Comparison of ENCODE assay signal across 8 cellular contexts in the genomic region with DNA sequence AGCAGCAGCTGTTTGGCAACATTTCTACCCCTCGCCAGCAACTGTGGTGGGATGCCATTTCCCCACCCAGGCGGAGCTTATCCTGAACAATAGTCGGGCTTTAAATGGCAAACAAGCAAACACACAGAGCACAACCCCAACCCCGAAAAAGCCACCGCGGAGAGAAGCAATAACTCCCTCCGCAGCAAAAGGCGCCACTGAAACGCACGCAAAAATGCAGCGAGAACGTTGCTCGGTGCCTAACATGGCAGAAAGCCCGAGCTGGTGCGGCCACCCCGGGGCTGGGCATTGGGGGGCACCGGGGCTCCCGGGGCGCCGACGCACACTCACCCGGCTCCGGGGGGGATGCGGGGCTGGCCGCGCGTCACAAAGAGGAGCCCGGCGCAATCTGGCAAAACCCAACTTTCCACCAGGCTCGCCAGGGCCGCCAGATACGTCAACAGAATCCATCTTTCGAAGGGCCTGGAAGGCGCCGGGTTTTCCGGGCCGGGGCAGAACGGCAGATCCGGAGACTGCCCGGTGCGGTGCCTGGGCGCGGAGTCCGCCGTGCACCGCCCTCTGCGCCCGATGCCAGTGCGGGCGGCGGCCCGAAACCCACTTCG. TPM values are rescaled to one million over a fixed set of nuclear protein-coding genes. Genes with fewer than 3 reads are reported as not detected.
DNase-seq lines count a peak whose midpoint lies in the region; ATAC-seq and TF ChIP-seq lines count a peak whose summit lies in the region.

No MANE protein-coding gene starts in this region.

- H3K79me2 ChIP-seq in GM23248 (ENCODE audit: insufficient read depth), result no peaks in the 10 kb centered on the region
- H3K79me2 ChIP-seq in PC-9 (ENCODE audit: low read depth), result no peaks in the 10 kb centered on the region

- H3K36me3 Mint-ChIP-seq in activated T-cell treated with anti-CD3 and anti-CD28 coated beads, Interleukin-2, amount 50 U/mL, for 4 hours (ENCODE audit: insufficient read depth), result no peaks in the 10 kb centered on the region

- 0 out of 2 replicates have a peak overlapping the region, but pooled peaks have one; percentile 24 for H2AFZ ChIP-seq in GM23248
- H2AFZ ChIP-seq in PC-9, result no peak overlapping the region

- no peak overlapping the region for H3K9ac ChIP-seq in GM23248
- H3K9ac ChIP-seq in skeletal muscle tissue (ENCODE audit: low read depth in 1 of 3, low read length in 3 of 3), result peak overlapping the region in 1 of 3 donors; percentile 71

- intact Hi-C loops in PC-9 (cut with micrococcal nuclease; ENCODE audit: unreplicated experiment), result no loop called here

- no peak for TF ChIP-seq CTCF in PC-9 (conservative IDR thresholded peaks at IDR 0.05)

- H3K27ac ChIP-seq in GM23248, result no peak overlapping the region
- H3K27ac ChIP-seq in iPS DF 6.9 (ENCODE audit: low read length), result no peak overlapping the region
- H3K27ac ChIP-seq in skeletal muscle tissue (ENCODE audit: low read depth, low read length), result no peak overlapping the region
- no peak overlapping the region for H3K27ac ChIP-seq in PC-9

- H3K9me3 Mint-ChIP-seq in activated T-cell treated with anti-CD3 and anti-CD28 coated beads, Interleukin-2, amount 50 U/mL, for 4 hours, result no peaks in the 10 kb centered on the region

- H3K9me3 ChIP-seq in GM23248 (ENCODE audit: low read depth) (no peaks in the 10 kb centered on the region), iPS DF 6.9 (ENCODE audit: control insufficient read depth, insufficient read depth, low read length) (no peaks in the 10 kb centered on the region), skeletal muscle tissue (ENCODE audit: control insufficient read depth in 3 of 3, low read length in 3 of 3) (peaks cover 0 to under 1% (median 0%) of the 10 kb centered on the region in 3 donors), PC-9 (ENCODE audit: insufficient read depth, low read depth) (no peaks in the 10 kb centered on the region)

- H4K20me1 ChIP-seq in GM23248 (ENCODE audit: insufficient read depth), result no peaks in the 10 kb centered on the region
- no peaks in the 10 kb centered on the region for H4K20me1 ChIP-seq in PC-9 (ENCODE audit: insufficient read depth)

- ATAC-seq in activated T-cell treated with anti-CD3 and anti-CD28 coated beads, Interleukin-2, amount 50 U/mL, for 4 hours, result peak; percentile 27 to 32
- ATAC-seq in HG03457 (IDR thresholded peaks at IDR 0.05; ENCODE audit: unreplicated experiment), result no peak

- H3K4me3 ChIP-seq in GM23248 (peak overlapping the region; percentile 29; the same call in 1 of the 2 replicates), iPS DF 6.9 (ENCODE audit: low read length) (peak overlapping the region; percentile 36; the same call in 1 of the 2 replicates), skeletal muscle tissue (ENCODE audit: low read length in 3 of 3) (peak overlapping the region; percentile 58 to 72 (median 66)), PC-9 (no peak overlapping the region)

- DNase-seq in GM23248, result peak; percentile 19
- no peak for DNase-seq in activated T-cell treated with anti-CD3 and anti-CD28 coated beads, Interleukin-2, amount 50 U/mL, for 4 hours
- no peak for DNase-seq in iPS DF 6.9 (ENCODE audit: low read depth, low spot score)
- DNase-seq in PC-9, result no peak
- no peak for DNase-seq in effector CD8-positive, alpha-beta T cell (lab: John Stamatoyannopoulos, UW)
- DNase-seq in cerebellar nuclear complex (lab: John Stamatoyannopoulos, UW), result no peak

- H3K9me2 ChIP-seq in GM23248 (ENCODE audit: insufficient read depth), result no peaks in the 10 kb centered on the region
- no peaks in the 10 kb centered on the region for H3K9me2 ChIP-seq in PC-9 (ENCODE audit: insufficient read depth)

- H3K4me1 Mint-ChIP-seq in activated T-cell treated with anti-CD3 and anti-CD28 coated beads, Interleukin-2, amount 50 U/mL, for 4 hours (ENCODE audit: low read depth), result peaks cover 4% of the 10 kb centered on the region

- 0 to 2% methylated on average over 5 to 24 of the region's 53 CpGs for WGBS in GM23248 (ENCODE audit: low coverage in 1 of 2, low lambda C conversion rate in 2 of 2, missing lambda C conversion rate in 2 of 2), 2 experiments
- no CpG with 5 or more reads among the region's 53 CpGs for WGBS in iPS DF 6.9 (ENCODE audit: insufficient coverage, insufficient read length)

- CTCF ChIA-PET in PC-9 (lab: Charles Lee), result no interaction called here

- in situ Hi-C loops in GM23248 (cut with MboI), result no loop called here

- H3K27me3 ChIP-seq in GM23248 (replicated peaks; ENCODE audit: insufficient read depth) (peaks cover 23% of the 10 kb centered on the region), iPS DF 6.9 (ENCODE audit: control insufficient read depth, insufficient read depth, low read length) (peaks cover 21% of the 10 kb centered on the region; the same call in 1 of the 2 replicates), skeletal muscle tissue (ENCODE audit: control insufficient read depth in 3 of 3, insufficient read depth in 3 of 3, low read length in 3 of 3) (peaks cover 0 to 11% (median 0%) of the 10 kb centered on the region in 3 donors), PC-9 (ENCODE audit: insufficient read depth, low read depth) (peaks cover 4% of the 10 kb centered on the region)

- POLR2A ChIA-PET in PC-9 (lab: Charles Lee; ENCODE audit: unreplicated experiment), result interaction anchor here (0.6 kb wide), 1 partner anchor 35 kb away, joined by 9 read pairs; no protein-coding TSS in a partner anchor

- H3K4me1 ChIP-seq in GM23248 (ENCODE audit: insufficient read depth) (no peaks in the 10 kb centered on the region), iPS DF 6.9 (ENCODE audit: control insufficient read depth, insufficient read depth, low read length) (no peaks in the 10 kb centered on the region; the same call in 1 of the 2 replicates), skeletal muscle tissue (ENCODE audit: control insufficient read depth in 3 of 3, insufficient read depth in 3 of 3, low read length in 3 of 3) (no peaks in the 10 kb centered on the region), PC-9 (replicated peaks; ENCODE audit: insufficient read depth) (no peaks in the 10 kb centered on the region)

- peak overlapping the region; percentile 79 for H3K4me3 Mint-ChIP-seq in activated T-cell treated with anti-CD3 and anti-CD28 coated beads, Interleukin-2, amount 50 U/mL, for 4 hours

- no peaks in the 10 kb centered on the region for H3K36me3 ChIP-seq in GM23248 (ENCODE audit: low read depth)
- no peaks in the 10 kb centered on the region for H3K36me3 ChIP-seq in iPS DF 6.9 (ENCODE audit: control insufficient read depth, insufficient read depth, low read length)
- no peaks in the 10 kb centered on the region for H3K36me3 ChIP-seq in skeletal muscle tissue (ENCODE audit: control insufficient read depth in 3 of 3, insufficient read depth in 3 of 3, low read length in 3 of 3)
- H3K36me3 ChIP-seq in PC-9 (ENCODE audit: low read depth), result no peaks in the 10 kb centered on the region

- H3K27me3 Mint-ChIP-seq in activated T-cell treated with anti-CD3 and anti-CD28 coated beads, Interleukin-2, amount 50 U/mL, for 4 hours (ENCODE audit: low read depth), result peaks cover 34% of the 10 kb centered on the region

- H3K4me2 ChIP-seq in GM23248 (ENCODE audit: unreplicated experiment) (peak overlapping the region; percentile 35), PC-9 (no peak overlapping the region)

- H3F3A ChIP-seq in GM23248 (ENCODE audit: insufficient read depth) (no peaks in the 10 kb centered on the region), PC-9 (ENCODE audit: insufficient read depth, low read depth) (no peaks in the 10 kb centered on the region)

- BruUV-seq in PC-9 (replicated peaks; lab: Mats Ljungman, UMichigan), result no TSS peak

RNA-seq across cellular contexts. Expression of a gene that starts 0.8 kb away (rescaled TPM):
- not detected in 2 replicates for total RNA-seq in GM23248 (2014; rRNA removed; shearing (Covaris generic))
- not detected in 2 replicates for polyA plus RNA-seq in GM23248 (2016; fragmentation: Nextera tagmentation; extraction: Ambion mirVana)
- 1 to 10 TPM in 1 of 3 donors, under 1 TPM in 2; 0.41 to 1.1 (median 0.83) TPM for total RNA-seq in activated T-cell treated with anti-CD3 and anti-CD28 coated beads, Interleukin-2, amount 50 U/mL, for 4 hours
- total RNA-seq in skeletal muscle tissue (0.52 TPM), PC-9 (2021) (not detected in 2 replicates)
